In the genomic region with DNA sequence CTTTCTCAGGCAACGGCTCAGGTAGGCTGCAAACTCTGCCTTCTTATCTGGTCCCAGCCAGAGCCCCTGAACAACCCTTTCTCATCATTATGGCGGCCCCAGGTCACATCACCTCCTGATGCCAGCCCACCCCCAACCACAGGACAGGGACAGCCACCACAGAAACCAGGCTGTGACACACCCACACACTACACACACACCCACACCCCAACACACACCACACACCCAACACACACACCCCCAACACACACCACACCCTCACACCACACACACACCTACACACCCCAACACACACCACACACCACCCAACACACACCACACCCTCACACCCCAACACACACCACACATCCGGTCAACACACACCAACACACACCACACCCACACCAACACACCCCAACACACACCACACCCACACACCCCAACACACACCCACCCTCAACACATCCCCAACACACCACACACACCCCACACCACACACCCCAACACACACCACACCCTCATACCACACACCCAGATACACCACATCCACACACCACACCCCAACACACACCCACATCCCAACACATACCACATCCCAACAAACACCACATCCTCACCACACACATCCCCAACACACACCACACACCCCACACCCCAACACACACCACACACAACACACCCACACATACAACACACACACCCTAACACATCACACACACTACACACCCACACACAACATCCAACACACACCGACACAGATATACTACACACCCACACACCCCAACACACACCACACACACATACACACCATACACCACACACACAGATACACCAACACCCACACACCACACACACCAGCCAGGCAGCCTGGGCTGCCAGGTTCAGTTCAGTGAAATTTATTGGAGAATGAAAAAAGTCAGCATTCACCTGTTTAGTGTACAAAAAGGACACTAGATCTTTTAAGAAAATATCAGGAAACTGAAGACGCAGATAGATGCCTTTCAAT, we compare ENCODE assay signal across 1 cellular context.
A peak's percentile ranks its signal among the peaks of the same experiment; 100 is the strongest.
TF ChIP-seq lines count a peak whose summit lies in the region.

No MANE protein-coding gene starts in this region.

TF ChIP-seq in K562, 482 proteins besides CTCF, POLR2A, EP300 and RAD21 (continued from another document and continues in another):
- TF ChIP-seq CEBPG (CRISPR knock-in tag; IDR thresholded peaks at IDR 0.05) = no peak
- no peak for TF ChIP-seq CEBPG (tag; conservative IDR thresholded peaks at IDR 0.05 in 1 of 2, IDR thresholded peaks at IDR 0.05 in 1 of 2)
- peak; percentile 71; the same call in 1 of the 2 replicates for TF ChIP-seq ZBTB1 (CRISPR knock-in tag; IDR thresholded peaks at IDR 0.05; ENCODE audit: borderline replicate concordance, low read depth)
- TF ChIP-seq, protein P1, sequence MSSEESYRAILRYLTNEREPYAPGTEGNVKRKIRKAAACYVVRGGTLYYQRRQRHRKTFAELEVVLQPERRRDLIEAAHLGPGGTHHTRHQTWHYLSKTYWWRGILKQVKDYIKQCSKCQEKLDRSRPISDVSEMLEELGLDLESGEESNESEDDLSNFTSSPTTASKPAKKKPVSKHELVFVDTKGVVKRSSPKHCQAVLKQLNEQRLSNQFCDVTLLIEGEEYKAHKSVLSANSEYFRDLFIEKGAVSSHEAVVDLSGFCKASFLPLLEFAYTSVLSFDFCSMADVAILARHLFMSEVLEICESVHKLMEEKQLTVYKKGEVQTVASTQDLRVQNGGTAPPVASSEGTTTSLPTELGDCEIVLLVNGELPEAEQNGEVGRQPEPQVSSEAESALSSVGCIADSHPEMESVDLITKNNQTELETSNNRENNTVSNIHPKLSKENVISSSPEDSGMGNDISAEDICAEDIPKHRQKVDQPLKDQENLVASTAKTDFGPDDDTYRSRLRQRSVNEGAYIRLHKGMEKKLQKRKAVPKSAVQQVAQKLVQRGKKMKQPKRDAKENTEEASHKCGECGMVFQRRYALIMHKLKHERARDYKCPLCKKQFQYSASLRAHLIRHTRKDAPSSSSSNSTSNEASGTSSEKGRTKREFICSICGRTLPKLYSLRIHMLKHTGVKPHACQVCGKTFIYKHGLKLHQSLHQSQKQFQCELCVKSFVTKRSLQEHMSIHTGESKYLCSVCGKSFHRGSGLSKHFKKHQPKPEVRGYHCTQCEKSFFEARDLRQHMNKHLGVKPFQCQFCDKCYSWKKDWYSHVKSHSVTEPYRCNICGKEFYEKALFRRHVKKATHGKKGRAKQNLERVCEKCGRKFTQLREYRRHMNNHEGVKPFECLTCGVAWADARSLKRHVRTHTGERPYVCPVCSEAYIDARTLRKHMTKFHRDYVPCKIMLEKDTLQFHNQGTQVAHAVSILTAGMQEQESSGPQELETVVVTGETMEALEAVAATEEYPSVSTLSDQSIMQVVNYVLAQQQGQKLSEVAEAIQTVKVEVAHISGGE (CRISPR knock-in tag; IDR thresholded peaks at IDR 0.05) = no peak
- TF ChIP-seq ZNF274 (IDR thresholded peaks at IDR 0.05; ENCODE audit: borderline replicate concordance, low read depth, low read length) = no peak
- TF ChIP-seq, protein P2, sequence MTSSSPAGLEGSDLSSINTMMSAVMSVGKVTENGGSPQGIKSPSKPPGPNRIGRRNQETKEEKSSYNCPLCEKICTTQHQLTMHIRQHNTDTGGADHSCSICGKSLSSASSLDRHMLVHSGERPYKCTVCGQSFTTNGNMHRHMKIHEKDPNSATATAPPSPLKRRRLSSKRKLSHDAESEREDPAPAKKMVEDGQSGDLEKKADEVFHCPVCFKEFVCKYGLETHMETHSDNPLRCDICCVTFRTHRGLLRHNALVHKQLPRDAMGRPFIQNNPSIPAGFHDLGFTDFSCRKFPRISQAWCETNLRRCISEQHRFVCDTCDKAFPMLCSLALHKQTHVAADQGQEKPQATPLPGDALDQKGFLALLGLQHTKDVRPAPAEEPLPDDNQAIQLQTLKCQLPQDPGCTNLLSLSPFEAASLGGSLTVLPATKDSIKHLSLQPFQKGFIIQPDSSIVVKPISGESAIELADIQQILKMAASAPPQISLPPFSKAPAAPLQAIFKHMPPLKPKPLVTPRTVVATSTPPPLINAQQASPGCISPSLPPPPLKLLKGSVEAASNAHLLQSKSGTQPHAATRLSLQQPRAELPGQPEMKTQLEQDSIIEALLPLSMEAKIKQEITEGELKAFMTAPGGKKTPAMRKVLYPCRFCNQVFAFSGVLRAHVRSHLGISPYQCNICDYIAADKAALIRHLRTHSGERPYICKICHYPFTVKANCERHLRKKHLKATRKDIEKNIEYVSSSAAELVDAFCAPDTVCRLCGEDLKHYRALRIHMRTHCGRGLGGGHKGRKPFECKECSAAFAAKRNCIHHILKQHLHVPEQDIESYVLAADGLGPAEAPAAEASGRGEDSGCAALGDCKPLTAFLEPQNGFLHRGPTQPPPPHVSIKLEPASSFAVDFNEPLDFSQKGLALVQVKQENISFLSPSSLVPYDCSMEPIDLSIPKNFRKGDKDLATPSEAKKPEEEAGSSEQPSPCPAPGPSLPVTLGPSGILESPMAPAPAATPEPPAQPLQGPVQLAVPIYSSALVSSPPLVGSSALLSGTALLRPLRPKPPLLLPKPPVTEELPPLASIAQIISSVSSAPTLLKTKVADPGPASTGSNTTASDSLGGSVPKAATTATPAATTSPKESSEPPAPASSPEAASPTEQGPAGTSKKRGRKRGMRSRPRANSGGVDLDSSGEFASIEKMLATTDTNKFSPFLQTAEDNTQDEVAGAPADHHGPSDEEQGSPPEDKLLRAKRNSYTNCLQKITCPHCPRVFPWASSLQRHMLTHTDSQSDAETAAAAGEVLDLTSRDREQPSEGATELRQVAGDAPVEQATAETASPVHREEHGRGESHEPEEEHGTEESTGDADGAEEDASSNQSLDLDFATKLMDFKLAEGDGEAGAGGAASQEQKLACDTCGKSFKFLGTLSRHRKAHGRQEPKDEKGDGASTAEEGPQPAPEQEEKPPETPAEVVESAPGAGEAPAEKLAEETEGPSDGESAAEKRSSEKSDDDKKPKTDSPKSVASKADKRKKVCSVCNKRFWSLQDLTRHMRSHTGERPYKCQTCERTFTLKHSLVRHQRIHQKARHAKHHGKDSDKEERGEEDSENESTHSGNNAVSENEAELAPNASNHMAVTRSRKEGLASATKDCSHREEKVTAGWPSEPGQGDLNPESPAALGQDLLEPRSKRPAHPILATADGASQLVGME (CRISPR knock-in tag; IDR thresholded peaks at IDR 0.05) = no peak
- TF ChIP-seq, protein P3, sequence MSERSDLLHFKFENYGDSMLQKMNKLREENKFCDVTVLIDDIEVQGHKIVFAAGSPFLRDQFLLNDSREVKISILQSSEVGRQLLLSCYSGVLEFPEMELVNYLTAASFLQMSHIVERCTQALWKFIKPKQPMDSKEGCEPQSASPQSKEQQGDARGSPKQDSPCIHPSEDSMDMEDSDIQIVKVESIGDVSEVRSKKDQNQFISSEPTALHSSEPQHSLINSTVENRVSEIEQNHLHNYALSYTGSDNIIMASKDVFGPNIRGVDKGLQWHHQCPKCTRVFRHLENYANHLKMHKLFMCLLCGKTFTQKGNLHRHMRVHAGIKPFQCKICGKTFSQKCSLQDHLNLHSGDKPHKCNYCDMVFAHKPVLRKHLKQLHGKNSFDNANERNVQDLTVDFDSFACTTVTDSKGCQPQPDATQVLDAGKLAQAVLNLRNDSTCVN (CRISPR knock-in tag; IDR thresholded peaks at IDR 0.05) = 0 out of 2 replicates have a peak, but pooled peaks have one; percentile 46
- no peak for TF ChIP-seq SMARCC2 (IDR thresholded peaks at IDR 0.05; ENCODE audit: low read depth)
- TF ChIP-seq SUPT5H (IDR thresholded peaks at IDR 0.05) = peak; percentile 50
- no peak for TF ChIP-seq DMBX1 (CRISPR knock-in tag; IDR thresholded peaks at IDR 0.05; ENCODE audit: borderline replicate concordance)
- no peak for TF ChIP-seq FIP1L1 (IDR thresholded peaks at IDR 0.05; ENCODE audit: low read depth, low read length, poor library complexity, severe bottlenecking)
- no peak for TF ChIP-seq XRCC4 (IDR thresholded peaks at IDR 0.05; ENCODE audit: extremely low read depth, insufficient read depth, insufficient read length)
- no peak for TF ChIP-seq HIVEP1 (CRISPR knock-in tag; IDR thresholded peaks at IDR 0.05)
- TF ChIP-seq, protein P4, sequence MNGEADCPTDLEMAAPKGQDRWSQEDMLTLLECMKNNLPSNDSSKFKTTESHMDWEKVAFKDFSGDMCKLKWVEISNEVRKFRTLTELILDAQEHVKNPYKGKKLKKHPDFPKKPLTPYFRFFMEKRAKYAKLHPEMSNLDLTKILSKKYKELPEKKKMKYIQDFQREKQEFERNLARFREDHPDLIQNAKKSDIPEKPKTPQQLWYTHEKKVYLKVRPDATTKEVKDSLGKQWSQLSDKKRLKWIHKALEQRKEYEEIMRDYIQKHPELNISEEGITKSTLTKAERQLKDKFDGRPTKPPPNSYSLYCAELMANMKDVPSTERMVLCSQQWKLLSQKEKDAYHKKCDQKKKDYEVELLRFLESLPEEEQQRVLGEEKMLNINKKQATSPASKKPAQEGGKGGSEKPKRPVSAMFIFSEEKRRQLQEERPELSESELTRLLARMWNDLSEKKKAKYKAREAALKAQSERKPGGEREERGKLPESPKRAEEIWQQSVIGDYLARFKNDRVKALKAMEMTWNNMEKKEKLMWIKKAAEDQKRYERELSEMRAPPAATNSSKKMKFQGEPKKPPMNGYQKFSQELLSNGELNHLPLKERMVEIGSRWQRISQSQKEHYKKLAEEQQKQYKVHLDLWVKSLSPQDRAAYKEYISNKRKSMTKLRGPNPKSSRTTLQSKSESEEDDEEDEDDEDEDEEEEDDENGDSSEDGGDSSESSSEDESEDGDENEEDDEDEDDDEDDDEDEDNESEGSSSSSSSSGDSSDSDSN (IDR thresholded peaks at IDR 0.05; ENCODE audit: borderline replicate concordance in 1 of 2, low read depth in 2 of 2, low read length in 2 of 2) = no peak
- TF ChIP-seq, protein P5, sequence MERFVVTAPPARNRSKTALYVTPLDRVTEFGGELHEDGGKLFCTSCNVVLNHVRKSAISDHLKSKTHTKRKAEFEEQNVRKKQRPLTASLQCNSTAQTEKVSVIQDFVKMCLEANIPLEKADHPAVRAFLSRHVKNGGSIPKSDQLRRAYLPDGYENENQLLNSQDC (CRISPR knock-in tag; IDR thresholded peaks at IDR 0.05) = no peak
- no peak for TF ChIP-seq HDAC2 (IDR thresholded peaks at IDR 0.05)
- TF ChIP-seq SRSF1 (IDR thresholded peaks at IDR 0.05; ENCODE audit: low read depth, low read length) = no peak
- TF ChIP-seq, protein P6, sequence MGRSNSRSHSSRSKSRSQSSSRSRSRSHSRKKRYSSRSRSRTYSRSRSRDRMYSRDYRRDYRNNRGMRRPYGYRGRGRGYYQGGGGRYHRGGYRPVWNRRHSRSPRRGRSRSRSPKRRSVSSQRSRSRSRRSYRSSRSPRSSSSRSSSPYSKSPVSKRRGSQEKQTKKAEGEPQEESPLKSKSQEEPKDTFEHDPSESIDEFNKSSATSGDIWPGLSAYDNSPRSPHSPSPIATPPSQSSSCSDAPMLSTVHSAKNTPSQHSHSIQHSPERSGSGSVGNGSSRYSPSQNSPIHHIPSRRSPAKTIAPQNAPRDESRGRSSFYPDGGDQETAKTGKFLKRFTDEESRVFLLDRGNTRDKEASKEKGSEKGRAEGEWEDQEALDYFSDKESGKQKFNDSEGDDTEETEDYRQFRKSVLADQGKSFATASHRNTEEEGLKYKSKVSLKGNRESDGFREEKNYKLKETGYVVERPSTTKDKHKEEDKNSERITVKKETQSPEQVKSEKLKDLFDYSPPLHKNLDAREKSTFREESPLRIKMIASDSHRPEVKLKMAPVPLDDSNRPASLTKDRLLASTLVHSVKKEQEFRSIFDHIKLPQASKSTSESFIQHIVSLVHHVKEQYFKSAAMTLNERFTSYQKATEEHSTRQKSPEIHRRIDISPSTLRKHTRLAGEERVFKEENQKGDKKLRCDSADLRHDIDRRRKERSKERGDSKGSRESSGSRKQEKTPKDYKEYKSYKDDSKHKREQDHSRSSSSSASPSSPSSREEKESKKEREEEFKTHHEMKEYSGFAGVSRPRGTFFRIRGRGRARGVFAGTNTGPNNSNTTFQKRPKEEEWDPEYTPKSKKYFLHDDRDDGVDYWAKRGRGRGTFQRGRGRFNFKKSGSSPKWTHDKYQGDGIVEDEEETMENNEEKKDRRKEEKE (IDR thresholded peaks at IDR 0.05; ENCODE audit: borderline replicate concordance in 1 of 2, control insufficient read depth in 1 of 2, low read depth in 2 of 2, low read length in 1 of 2) = 0 out of 4 replicates have a peak, but pooled peaks of 1 of the 2 experiments have one; percentile 24
- TF ChIP-seq RCOR1 (IDR thresholded peaks at IDR 0.05; ENCODE audit: borderline replicate concordance in 1 of 2, low read depth in 2 of 2, low read length in 2 of 2) = no peak
- TF ChIP-seq, protein P7, sequence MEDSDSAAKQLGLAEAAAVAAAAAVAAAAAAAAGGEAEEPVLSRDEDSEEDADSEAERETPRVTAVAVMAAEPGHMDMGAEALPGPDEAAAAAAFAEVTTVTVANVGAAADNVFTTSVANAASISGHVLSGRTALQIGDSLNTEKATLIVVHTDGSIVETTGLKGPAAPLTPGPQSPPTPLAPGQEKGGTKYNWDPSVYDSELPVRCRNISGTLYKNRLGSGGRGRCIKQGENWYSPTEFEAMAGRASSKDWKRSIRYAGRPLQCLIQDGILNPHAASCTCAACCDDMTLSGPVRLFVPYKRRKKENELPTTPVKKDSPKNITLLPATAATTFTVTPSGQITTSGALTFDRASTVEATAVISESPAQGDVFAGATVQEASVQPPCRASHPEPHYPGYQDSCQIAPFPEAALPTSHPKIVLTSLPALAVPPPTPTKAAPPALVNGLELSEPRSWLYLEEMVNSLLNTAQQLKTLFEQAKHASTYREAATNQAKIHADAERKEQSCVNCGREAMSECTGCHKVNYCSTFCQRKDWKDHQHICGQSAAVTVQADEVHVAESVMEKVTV (CRISPR knock-in tag; IDR thresholded peaks at IDR 0.05) = no peak
- TF ChIP-seq FOXK1 (CRISPR knock-in tag; IDR thresholded peaks at IDR 0.05; ENCODE audit: borderline replicate concordance) = no peak
- TF ChIP-seq POLR2AphosphoS5 (IDR thresholded peaks at IDR 0.05; ENCODE audit: control insufficient read depth, insufficient read depth, low read depth, low read length) = peak; percentile 50; the same call in 1 of the 2 replicates
